14 cellular contexts compared by ENCODE assay signal in the genomic region with DNA sequence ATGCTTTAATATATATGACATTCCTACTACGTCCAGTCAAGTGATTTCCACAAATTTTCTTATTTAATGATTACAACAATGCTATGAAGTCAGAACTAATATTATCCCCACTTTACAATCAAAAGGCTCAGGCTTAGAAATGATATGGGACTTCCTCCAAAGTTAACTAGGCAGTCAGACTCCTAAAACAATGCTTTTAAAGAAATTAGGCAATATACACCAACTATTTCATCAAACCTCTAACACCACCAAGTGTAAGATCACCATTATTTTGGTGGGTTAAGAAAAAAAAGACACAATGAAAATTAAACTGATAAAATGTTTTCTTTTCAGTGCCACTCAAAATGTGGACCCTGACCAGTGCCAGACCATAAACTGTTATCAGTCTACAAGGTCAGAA.
"Had no signal": no experiment of that assay in that cellular context is flagged by ENCODE, and none has a peak within 500 bp of the region (broad histone marks: within the 10 kb centered on the region; RNA-seq: fewer than 3 reads in every experiment).

No MANE protein-coding gene starts in this region.

- H3K27ac ChIP-seq: colonic mucosa, hepatocyte had no signal

- H3K9me3 ChIP-seq: colonic mucosa had no signal

- H3K4me1 ChIP-seq: colonic mucosa had no signal

- H3K36me3 ChIP-seq: colonic mucosa had no signal

- DNase-seq: activated CD4-positive, CD25-positive, alpha-beta regulatory T cell treated with anti-CD3 and anti-CD28 coated beads, Interleukin-2, amount 50 U/mL, for 72 hours; activated CD8-positive, alpha-beta memory T cell treated with anti-CD3 and anti-CD28 coated beads, Interleukin-2, amount 50 U/mL, for 4 hours; activated CD8-positive, alpha-beta T cell treated with anti-CD3 and anti-CD28 coated beads for 36 hours; activated T-cell treated with anti-CD3 and anti-CD28 coated beads, Interleukin-2, amount 50 U/mL, for 72 hours; caudate nucleus; colonic mucosa; effector CD4-positive, alpha-beta T cell; kidney glomerular epithelial cell; nephron progenitor cell; stimulated activated CD4-positive, alpha-beta T cell treated with anti-CD3 and anti-CD28 coated beads, Interleukin-2, amount 100 ng/mL, for 48 hours; stimulated activated naive CD4-positive, alpha-beta T cell treated with Interleukin-2 at 50 U/mL for 16 hours; trophoblast cell had no signal

- H3K79me2 ChIP-seq: hepatocyte had no signal

- H3K4me3 ChIP-seq: colonic mucosa, hepatocyte had no signal

- H3K27me3 ChIP-seq: colonic mucosa, hepatocyte had no signal

- H2AFZ ChIP-seq: hepatocyte had no signal

- FAIRE-seq: endothelial cell of umbilical vein had no signal

- ATAC-seq: activated CD8-positive, alpha-beta T cell treated with anti-CD3 and anti-CD28 coated beads for 36 hours; activated T-cell treated with anti-CD3 and anti-CD28 coated beads, Interleukin-2, amount 50 U/mL, for 72 hours had no signal

- H3K4me2 ChIP-seq: hepatocyte had no signal
